In genomic region chr5:141691867-141692532, GRCh38 we compare ENCODE assay signal across 1 cellular context.
TF ChIP-seq lines count a peak whose summit lies in the region.

No MANE protein-coding gene starts in this region.

TF ChIP-seq in GM12878, 131 proteins besides CTCF, POLR2A, EP300 and RAD21 (continues in another document):
- no peak for TF ChIP-seq REST (IDR thresholded peaks at IDR 0.05; ENCODE audit: low read depth, low read length)
- TF ChIP-seq MEF2B (IDR thresholded peaks at IDR 0.05; ENCODE audit: partially characterized antibody, poor library complexity, severe bottlenecking): no peak
- no peak for TF ChIP-seq RCOR1 (conservative IDR thresholded peaks at IDR 0.05; ENCODE audit: low read depth, low read length)
- no peak for TF ChIP-seq CEBPB (IDR thresholded peaks at IDR 0.05; ENCODE audit: borderline replicate concordance in 1 of 2, low read depth in 2 of 2, low read length in 2 of 2)
- no peak for TF ChIP-seq SUZ12 (IDR thresholded peaks at IDR 0.05; ENCODE audit: unreplicated experiment)
- TF ChIP-seq IRF4 (IDR thresholded peaks at IDR 0.05; ENCODE audit: low read depth, low read length): 0 out of 2 replicates have a peak, but pooled peaks have one; percentile 39
- 0 out of 2 replicates have a peak, but pooled peaks have one; percentile 36 for TF ChIP-seq CHD2 (IDR thresholded peaks at IDR 0.05; ENCODE audit: borderline replicate concordance, low read depth, low read length)
- TF ChIP-seq SMC3 (IDR thresholded peaks at IDR 0.05; ENCODE audit: borderline replicate concordance, low read length): peak; percentile 97
- TF ChIP-seq, protein P1, sequence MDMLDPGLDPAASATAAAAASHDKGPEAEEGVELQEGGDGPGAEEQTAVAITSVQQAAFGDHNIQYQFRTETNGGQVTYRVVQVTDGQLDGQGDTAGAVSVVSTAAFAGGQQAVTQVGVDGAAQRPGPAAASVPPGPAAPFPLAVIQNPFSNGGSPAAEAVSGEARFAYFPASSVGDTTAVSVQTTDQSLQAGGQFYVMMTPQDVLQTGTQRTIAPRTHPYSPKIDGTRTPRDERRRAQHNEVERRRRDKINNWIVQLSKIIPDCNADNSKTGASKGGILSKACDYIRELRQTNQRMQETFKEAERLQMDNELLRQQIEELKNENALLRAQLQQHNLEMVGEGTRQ (IDR thresholded peaks at IDR 0.05; ENCODE audit: borderline replicate concordance, low read depth, low read length): no peak
- TF ChIP-seq, protein P2, sequence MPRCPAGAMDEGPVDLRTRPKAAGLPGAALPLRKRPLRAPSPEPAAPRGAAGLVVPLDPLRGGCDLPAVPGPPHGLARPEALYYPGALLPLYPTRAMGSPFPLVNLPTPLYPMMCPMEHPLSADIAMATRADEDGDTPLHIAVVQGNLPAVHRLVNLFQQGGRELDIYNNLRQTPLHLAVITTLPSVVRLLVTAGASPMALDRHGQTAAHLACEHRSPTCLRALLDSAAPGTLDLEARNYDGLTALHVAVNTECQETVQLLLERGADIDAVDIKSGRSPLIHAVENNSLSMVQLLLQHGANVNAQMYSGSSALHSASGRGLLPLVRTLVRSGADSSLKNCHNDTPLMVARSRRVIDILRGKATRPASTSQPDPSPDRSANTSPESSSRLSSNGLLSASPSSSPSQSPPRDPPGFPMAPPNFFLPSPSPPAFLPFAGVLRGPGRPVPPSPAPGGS (IDR thresholded peaks at IDR 0.05; ENCODE audit: borderline replicate concordance, insufficient read depth, low read depth, low read length, poor library complexity, severe bottlenecking): no peak
- TF ChIP-seq ZNF24 (IDR thresholded peaks at IDR 0.05): no peak
- TF ChIP-seq IRF3 (IDR thresholded peaks at IDR 0.05): 0 out of 2 replicates have a peak, but pooled peaks have one; percentile 16
- TF ChIP-seq IKZF2 (IDR thresholded peaks at IDR 0.05): no peak
- no peak for TF ChIP-seq NFIC (IDR thresholded peaks at IDR 0.05; ENCODE audit: low read depth, low read length)
- TF ChIP-seq NFYA (IDR thresholded peaks at IDR 0.05; ENCODE audit: borderline replicate concordance, low read depth, low read length): no peak
- TF ChIP-seq ZNF592 (IDR thresholded peaks at IDR 0.05): 0 out of 2 replicates have a peak, but pooled peaks have one; percentile 28
- peak; percentile 37; the same call in 1 of the 2 replicates for TF ChIP-seq IKZF1 (conservative IDR thresholded peaks at IDR 0.05)
- TF ChIP-seq NR2C2 (IDR thresholded peaks at IDR 0.05; ENCODE audit: borderline replicate concordance, control insufficient read depth, insufficient read length, low read depth): no peak
- TF ChIP-seq CHD1 (IDR thresholded peaks at IDR 0.05; ENCODE audit: low read depth, low read length): no peak
- TF ChIP-seq ZNF207 (IDR thresholded peaks at IDR 0.05; ENCODE audit: borderline replicate concordance): peak; percentile 59; the same call in 1 of the 2 replicates
- TF ChIP-seq USF1 (IDR thresholded peaks at IDR 0.05; ENCODE audit: borderline replicate concordance, extremely low read length, insufficient read depth, low read depth, low read length): no peak
- TF ChIP-seq TCF7 (IDR thresholded peaks at IDR 0.05; ENCODE audit: borderline replicate concordance): no peak
- TF ChIP-seq SMARCA5 (IDR thresholded peaks at IDR 0.05): 0 out of 2 replicates have a peak, but pooled peaks have one; percentile 64
- TF ChIP-seq STAT1 (conservative IDR thresholded peaks at IDR 0.05): 0 out of 2 replicates have a peak, but pooled peaks have one; percentile 75
- TF ChIP-seq, protein P3, sequence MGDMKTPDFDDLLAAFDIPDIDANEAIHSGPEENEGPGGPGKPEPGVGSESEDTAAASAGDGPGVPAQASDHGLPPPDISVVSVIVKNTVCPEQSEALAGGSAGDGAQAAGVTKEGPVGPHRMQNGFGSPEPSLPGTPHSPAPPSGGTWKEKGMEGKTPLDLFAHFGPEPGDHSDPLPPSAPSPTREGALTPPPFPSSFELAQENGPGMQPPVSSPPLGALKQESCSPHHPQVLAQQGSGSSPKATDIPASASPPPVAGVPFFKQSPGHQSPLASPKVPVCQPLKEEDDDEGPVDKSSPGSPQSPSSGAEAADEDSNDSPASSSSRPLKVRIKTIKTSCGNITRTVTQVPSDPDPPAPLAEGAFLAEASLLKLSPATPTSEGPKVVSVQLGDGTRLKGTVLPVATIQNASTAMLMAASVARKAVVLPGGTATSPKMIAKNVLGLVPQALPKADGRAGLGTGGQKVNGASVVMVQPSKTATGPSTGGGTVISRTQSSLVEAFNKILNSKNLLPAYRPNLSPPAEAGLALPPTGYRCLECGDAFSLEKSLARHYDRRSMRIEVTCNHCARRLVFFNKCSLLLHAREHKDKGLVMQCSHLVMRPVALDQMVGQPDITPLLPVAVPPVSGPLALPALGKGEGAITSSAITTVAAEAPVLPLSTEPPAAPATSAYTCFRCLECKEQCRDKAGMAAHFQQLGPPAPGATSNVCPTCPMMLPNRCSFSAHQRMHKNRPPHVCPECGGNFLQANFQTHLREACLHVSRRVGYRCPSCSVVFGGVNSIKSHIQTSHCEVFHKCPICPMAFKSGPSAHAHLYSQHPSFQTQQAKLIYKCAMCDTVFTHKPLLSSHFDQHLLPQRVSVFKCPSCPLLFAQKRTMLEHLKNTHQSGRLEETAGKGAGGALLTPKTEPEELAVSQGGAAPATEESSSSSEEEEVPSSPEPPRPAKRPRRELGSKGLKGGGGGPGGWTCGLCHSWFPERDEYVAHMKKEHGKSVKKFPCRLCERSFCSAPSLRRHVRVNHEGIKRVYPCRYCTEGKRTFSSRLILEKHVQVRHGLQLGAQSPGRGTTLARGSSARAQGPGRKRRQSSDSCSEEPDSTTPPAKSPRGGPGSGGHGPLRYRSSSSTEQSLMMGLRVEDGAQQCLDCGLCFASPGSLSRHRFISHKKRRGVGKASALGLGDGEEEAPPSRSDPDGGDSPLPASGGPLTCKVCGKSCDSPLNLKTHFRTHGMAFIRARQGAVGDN (IDR thresholded peaks at IDR 0.05): no peak
- TF ChIP-seq SREBF1 (IDR thresholded peaks at IDR 0.05; ENCODE audit: low read length): no peak
- no peak for TF ChIP-seq SRF (IDR thresholded peaks at IDR 0.05; ENCODE audit: low read depth in 2 of 2, low read length in 2 of 2)
- TF ChIP-seq CHD4 (IDR thresholded peaks at IDR 0.05): no peak
- peak; percentile 29; the same call in 1 of the 2 replicates for TF ChIP-seq RUNX3 (IDR thresholded peaks at IDR 0.05; ENCODE audit: low read length)
- no peak for TF ChIP-seq HCFC1 (IDR thresholded peaks at IDR 0.05; ENCODE audit: low read length)
- TF ChIP-seq ESRRA (IDR thresholded peaks at IDR 0.05; ENCODE audit: low read length): peak; percentile 91; the same call in 1 of the 2 replicates
- TF ChIP-seq MTA2 (IDR thresholded peaks at IDR 0.05; ENCODE audit: low read depth): no peak
- TF ChIP-seq SUPT20H (IDR thresholded peaks at IDR 0.05; ENCODE audit: borderline replicate concordance, control insufficient read depth, low read depth, low read length): no peak
- TF ChIP-seq CREM (IDR thresholded peaks at IDR 0.05; ENCODE audit: low read depth): no peak
- TF ChIP-seq LARP7 (IDR thresholded peaks at IDR 0.05): 0 out of 2 replicates have a peak, but pooled peaks have one; percentile 54
- 0 out of 2 replicates have a peak, but pooled peaks have one; percentile 21 for TF ChIP-seq BRCA1 (IDR thresholded peaks at IDR 0.05; ENCODE audit: low read depth, low read length)
- TF ChIP-seq BMI1 (IDR thresholded peaks at IDR 0.05; ENCODE audit: borderline replicate concordance): no peak
- peak; percentile 83; the same call in 1 of the 2 replicates for TF ChIP-seq RB1 (IDR thresholded peaks at IDR 0.05; ENCODE audit: borderline replicate concordance)
- no peak for TF ChIP-seq NFXL1 (IDR thresholded peaks at IDR 0.05; ENCODE audit: borderline replicate concordance)
- no peak for TF ChIP-seq ASH2L (IDR thresholded peaks at IDR 0.05; ENCODE audit: borderline replicate concordance, low read depth)
- no peak for TF ChIP-seq KAT2A (conservative IDR thresholded peaks at IDR 0.05; ENCODE audit: control insufficient read depth, low read depth, low read length)
- peak; percentile 38; the same call in 1 of the 2 replicates for TF ChIP-seq TCF12 (IDR thresholded peaks at IDR 0.05; ENCODE audit: low read depth, low read length)
- TF ChIP-seq, protein P4, sequence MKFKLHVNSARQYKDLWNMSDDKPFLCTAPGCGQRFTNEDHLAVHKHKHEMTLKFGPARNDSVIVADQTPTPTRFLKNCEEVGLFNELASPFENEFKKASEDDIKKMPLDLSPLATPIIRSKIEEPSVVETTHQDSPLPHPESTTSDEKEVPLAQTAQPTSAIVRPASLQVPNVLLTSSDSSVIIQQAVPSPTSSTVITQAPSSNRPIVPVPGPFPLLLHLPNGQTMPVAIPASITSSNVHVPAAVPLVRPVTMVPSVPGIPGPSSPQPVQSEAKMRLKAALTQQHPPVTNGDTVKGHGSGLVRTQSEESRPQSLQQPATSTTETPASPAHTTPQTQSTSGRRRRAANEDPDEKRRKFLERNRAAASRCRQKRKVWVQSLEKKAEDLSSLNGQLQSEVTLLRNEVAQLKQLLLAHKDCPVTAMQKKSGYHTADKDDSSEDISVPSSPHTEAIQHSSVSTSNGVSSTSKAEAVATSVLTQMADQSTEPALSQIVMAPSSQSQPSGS (IDR thresholded peaks at IDR 0.05; ENCODE audit: low read length): no peak
- peak; percentile 18 for TF ChIP-seq RELA (IDR thresholded peaks at IDR 0.05; ENCODE audit: borderline replicate concordance, partially characterized antibody)
- TF ChIP-seq YY1 (IDR thresholded peaks at IDR 0.05; ENCODE audit: low read depth, low read length): peak; percentile 68
- peak in 1 of 2 experiments; percentile 29; a peak in 1 of 4 replicates for TF ChIP-seq BHLHE40 (IDR thresholded peaks at IDR 0.05; ENCODE audit: borderline replicate concordance in 1 of 2, low read depth in 2 of 2, low read length in 1 of 2)
